ENCODE assay signal across 1 cellular context in the genomic region with DNA sequence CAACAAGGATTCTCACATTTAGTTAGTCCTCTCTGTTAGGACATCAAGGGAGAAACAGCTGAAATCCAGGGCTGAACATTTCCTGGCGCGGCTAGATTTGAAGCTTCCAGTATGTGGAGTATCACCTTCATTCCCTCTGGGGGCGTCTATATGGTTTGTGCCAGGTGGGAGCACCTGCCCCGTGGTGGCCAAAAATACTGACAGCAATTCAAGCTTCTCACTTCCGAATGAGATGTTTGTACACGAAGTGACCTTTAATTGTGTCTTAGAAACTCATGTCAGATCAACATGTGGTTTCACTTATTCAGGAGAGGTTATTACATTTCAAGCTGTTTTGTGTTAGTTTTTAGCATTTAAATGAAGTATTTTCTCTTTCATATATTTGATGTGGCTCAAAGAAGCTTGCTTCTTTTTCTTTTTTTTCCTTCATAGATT.
TF ChIP-seq lines count a peak whose summit lies in the region.

No MANE protein-coding gene starts in this region.

TF ChIP-seq in H1, 55 proteins besides CTCF, POLR2A, EP300 and RAD21 (continued from another document):
- TF ChIP-seq, protein P1, sequence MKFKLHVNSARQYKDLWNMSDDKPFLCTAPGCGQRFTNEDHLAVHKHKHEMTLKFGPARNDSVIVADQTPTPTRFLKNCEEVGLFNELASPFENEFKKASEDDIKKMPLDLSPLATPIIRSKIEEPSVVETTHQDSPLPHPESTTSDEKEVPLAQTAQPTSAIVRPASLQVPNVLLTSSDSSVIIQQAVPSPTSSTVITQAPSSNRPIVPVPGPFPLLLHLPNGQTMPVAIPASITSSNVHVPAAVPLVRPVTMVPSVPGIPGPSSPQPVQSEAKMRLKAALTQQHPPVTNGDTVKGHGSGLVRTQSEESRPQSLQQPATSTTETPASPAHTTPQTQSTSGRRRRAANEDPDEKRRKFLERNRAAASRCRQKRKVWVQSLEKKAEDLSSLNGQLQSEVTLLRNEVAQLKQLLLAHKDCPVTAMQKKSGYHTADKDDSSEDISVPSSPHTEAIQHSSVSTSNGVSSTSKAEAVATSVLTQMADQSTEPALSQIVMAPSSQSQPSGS (IDR thresholded peaks at IDR 0.05; ENCODE audit: low read length), result no peak
- no peak for TF ChIP-seq SIN3A (conservative IDR thresholded peaks at IDR 0.05 in 1 of 2, IDR thresholded peaks at IDR 0.05 in 1 of 2; ENCODE audit: low read depth in 1 of 2, low read length in 2 of 2)
- TF ChIP-seq RNF2 (IDR thresholded peaks at IDR 0.05; ENCODE audit: borderline replicate concordance, low read depth, low read length, missing control alignments, poor library complexity, severe bottlenecking), result no peak
- no peak for TF ChIP-seq NANOG (IDR thresholded peaks at IDR 0.05; ENCODE audit: insufficient read depth, low read depth, low read length, poor library complexity, severe bottlenecking)
- no peak for TF ChIP-seq HDAC2 (IDR thresholded peaks at IDR 0.05; ENCODE audit: borderline replicate concordance in 1 of 2, low read depth in 2 of 2, low read length in 2 of 2)
- no peak for TF ChIP-seq CHD1 (IDR thresholded peaks at IDR 0.05; ENCODE audit: low read depth, low read length)
- TF ChIP-seq SAP30 (IDR thresholded peaks at IDR 0.05; ENCODE audit: insufficient read depth, insufficient replicate concordance, low read length), result no peak
- TF ChIP-seq TAF7 (optimal IDR thresholded peaks at IDR 0.05; ENCODE audit: borderline replicate concordance, low read depth, low read length), result no peak
- TF ChIP-seq SP4 (IDR thresholded peaks at IDR 0.05; ENCODE audit: low read length), result no peak
- no peak for TF ChIP-seq ASH2L (IDR thresholded peaks at IDR 0.05; ENCODE audit: low read length)
